Comparison of ENCODE assay signal across 30 cellular contexts in the genomic region with DNA sequence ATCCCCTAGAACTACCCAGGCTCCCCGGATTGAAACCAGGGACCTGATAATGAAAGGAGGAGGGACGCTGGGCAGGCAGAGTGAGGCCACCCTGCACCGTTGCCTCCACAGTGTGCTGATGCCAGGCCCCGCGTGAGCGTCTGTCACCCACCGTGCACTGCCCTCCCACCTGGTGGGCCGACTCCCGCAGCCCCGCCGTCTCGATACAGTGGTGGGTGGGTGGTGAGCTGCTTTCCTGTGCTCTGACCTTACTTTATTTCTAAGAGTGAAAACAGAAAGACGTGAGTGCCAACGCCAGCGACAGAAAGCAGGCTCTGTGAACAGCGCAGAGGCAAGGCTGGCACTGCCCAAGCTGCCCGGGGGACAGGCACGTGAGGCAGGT.
"Had no signal": no experiment of that assay in that cellular context is flagged by ENCODE, and none has a peak within 500 bp of the region (broad histone marks: within the 10 kb centered on the region; RNA-seq: fewer than 3 reads in every experiment).

No MANE protein-coding gene starts in this region.

- H3K36me3 Mint-ChIP-seq: natural killer cell; neural progenitor cell; stimulated activated naive B cell treated with anti-CD40 and anti-IgM and Interleukin-4, amounts not matched to agents 10 μg/mL and 1 μg/mL and 100 μg/mL, for 72 hours; type B pancreatic cell had no signal

- H3K9me3 Mint-ChIP-seq: natural killer cell; nephron; neural progenitor cell; stimulated activated naive CD8-positive, alpha-beta T cell treated with anti-CD3 and anti-CD28 coated beads, Interleukin-15, amount 100 ng/mL, for 72 hours; type B pancreatic cell had no signal

- H3K27me3 ChIP-seq: testis had no signal

- H3K27ac ChIP-seq: neural progenitor cell, neutrophil, pancreas, prostate gland, right lobe of liver, sigmoid colon, skin epidermis, spleen, suprapubic skin, testis, tibial artery, transverse colon, upper lobe of right lung, uterus had no signal

- H3K4me3 ChIP-seq: neural progenitor cell, pancreas, prostate gland, right lobe of liver, sigmoid colon, skin epidermis, smooth muscle cell, spleen, suprapubic skin, testis, tibial artery, transverse colon, upper lobe of right lung, uterus had no signal

- H3K4me1 ChIP-seq: neural progenitor cell, pancreas, prostate gland, right lobe of liver, spleen, suprapubic skin, testis, tibial artery, transverse colon, upper lobe of right lung, uterus had no signal

- H3K9ac ChIP-seq: neural progenitor cell had no signal

- H3K27ac Mint-ChIP-seq: naive thymus-derived CD4-positive, alpha-beta T cell; natural killer cell; nephron; neural progenitor cell; stimulated activated naive B cell treated with anti-CD40 and anti-IgM and Interleukin-4, amounts not matched to agents 10 μg/mL and 1 μg/mL and 100 μg/mL, for 72 hours; stimulated activated naive CD8-positive, alpha-beta T cell treated with anti-CD3 and anti-CD28 coated beads, Interleukin-15, amount 100 ng/mL, for 72 hours; type B pancreatic cell had no signal

- H2AFZ ChIP-seq: neural progenitor cell had no signal

- H3K4me3 Mint-ChIP-seq: naive thymus-derived CD4-positive, alpha-beta T cell; natural killer cell; nephron; neural progenitor cell; stimulated activated naive B cell treated with anti-CD40 and anti-IgM and Interleukin-4, amounts not matched to agents 10 μg/mL and 1 μg/mL and 100 μg/mL, for 72 hours; stimulated activated naive CD8-positive, alpha-beta T cell treated with anti-CD3 and anti-CD28 coated beads, Interleukin-15, amount 100 ng/mL, for 72 hours; type B pancreatic cell had no signal

- H3K4me2 ChIP-seq: neural progenitor cell, smooth muscle cell had no signal

- ATAC-seq: naive thymus-derived CD4-positive, alpha-beta T cell; natural killer cell; pancreas; right cardiac atrium; right lobe of liver; stimulated activated naive B cell treated with anti-CD40 and anti-IgM and Interleukin-4, amounts not matched to agents 10 μg/mL and 1 μg/mL and 100 μg/mL, for 72 hours; stimulated activated naive CD8-positive, alpha-beta T cell treated with anti-CD3 and anti-CD28 coated beads, Interleukin-15, amount 100 ng/mL, for 72 hours; stimulated activated naive CD8-positive, alpha-beta T cell treated with anti-CD3 and anti-CD28 coated beads, Interleukin-15, Interleukin-2, amounts not matched to agents 100 U/mL and 50 U/mL, for 24 hours; upper lobe of right lung had no signal

- DNase-seq: naive thymus-derived CD4-positive, alpha-beta T cell; natural killer cell; nucleus accumbens; pancreas; right cardiac atrium; right lobe of liver; sigmoid colon; spleen; stimulated activated CD4-positive, alpha-beta T cell treated with anti-CD3 and anti-CD28 coated beads, Interleukin-12 subunit alpha, Interleukin-12 subunit beta, amount 100 ng/mL, for 4 hours; stimulated activated CD4-positive, alpha-beta T cell treated with anti-CD3 and anti-CD28 coated beads, Interleukin-1b, Interleukin-23, amount 100 ng/mL, for 48 hours; stimulated activated CD4-positive, alpha-beta T cell treated with anti-CD3 and anti-CD28 coated beads, Interleukin-4, amount 100 ng/mL, for 1 hour; stimulated activated CD4-positive, alpha-beta T cell treated with anti-CD3 and anti-CD28 coated beads, Interleukin-4, amount 100 ng/mL, for 4 hours; stimulated activated CD8-positive, alpha-beta memory T cell treated with anti-CD3 and anti-CD28 coated beads, Interleukin-4, amount 100 ng/mL, for 48 hours; stimulated activated naive B cell treated with anti-CD40 and anti-IgM and Interleukin-4, amounts not matched to agents 10 μg/mL and 1 μg/mL and 100 μg/mL, for 72 hours; stimulated activated naive CD8-positive, alpha-beta T cell treated with anti-CD3 and anti-CD28 coated beads, Interleukin-15, amount 100 ng/mL, for 72 hours; stimulated activated naive CD8-positive, alpha-beta T cell treated with anti-CD3 and anti-CD28 coated beads, Interleukin-15, Interleukin-2, amounts not matched to agents 100 U/mL and 50 U/mL, for 24 hours; substantia nigra; testis; tibial artery; transverse colon; upper lobe of right lung; uterus had no signal

- H3K36me3 ChIP-seq: neural progenitor cell, neutrophil, pancreas, prostate gland, right lobe of liver, spleen, suprapubic skin, transverse colon, upper lobe of right lung, uterus had no signal

- H3K9me3 ChIP-seq: neutrophil, pancreas, prostate gland, right lobe of liver, sigmoid colon, suprapubic skin, testis, tibial artery, transverse colon, upper lobe of right lung, uterus had no signal
